16 cellular contexts compared by ENCODE assay signal in genomic region chr3:24704496-24704895, GRCh38.
A peak's percentile ranks its signal among the peaks of the same experiment; 100 is the strongest.
DNase-seq lines count a peak whose midpoint lies in the region; FAIRE-seq and TF ChIP-seq lines count a peak whose summit lies in the region.
"Had no signal": no experiment of that assay in that cellular context is flagged by ENCODE, and none has a peak within 500 bp of the region (broad histone marks: within the 10 kb centered on the region; RNA-seq: fewer than 3 reads in every experiment).

No MANE protein-coding gene starts in this region.

- no peak overlapping the region for H2AFZ ChIP-seq in astrocyte (ENCODE audit: low read depth, low read length)

- no peaks in the 10 kb centered on the region for H4K20me1 ChIP-seq in astrocyte (ENCODE audit: insufficient read depth, low read length)

- peaks cover 4% of the 10 kb centered on the region for H3K4me1 ChIP-seq in astrocyte (ENCODE audit: insufficient read depth, low read length)
- H3K4me1 ChIP-seq: body of pancreas, Peyer's patch, upper lobe of right lung had no signal

- peaks cover 3% of the 10 kb centered on the region for H3K9me3 Mint-ChIP-seq in astrocyte (ENCODE audit: unreplicated experiment)
- H3K9me3 Mint-ChIP-seq: activated CD4-positive, alpha-beta T cell treated with anti-CD3 and anti-CD28 coated beads, Interleukin-2, amount 10 ng/mL, durations not matched to agents 7 days and 5 days; endodermal cell had no signal

- no peak overlapping the region for H3K4me3 ChIP-seq in astrocyte (ENCODE audit: insufficient read depth, low read depth, low read length)
- H3K4me3 ChIP-seq: body of pancreas, Peyer's patch, upper lobe of right lung had no signal

- no peak overlapping the region for H3K9ac ChIP-seq in astrocyte (ENCODE audit: low read length)

- H3K4me2 ChIP-seq in astrocyte (ENCODE audit: low read length), result no peak overlapping the region

- H3K27me3 Mint-ChIP-seq in astrocyte (ENCODE audit: low read depth, unreplicated experiment), result peaks cover 5% of the 10 kb centered on the region
- H3K27me3 Mint-ChIP-seq: activated CD4-positive, alpha-beta T cell treated with anti-CD3 and anti-CD28 coated beads, Interleukin-2, amount 10 ng/mL, durations not matched to agents 7 days and 5 days; T-helper 17 cell had no signal

- DNase-seq in A172 (ENCODE audit: low spot score) (peak; percentile 37), HS-27A (ENCODE audit: low read depth) (peak; percentile 69), astrocyte (ENCODE audit: low read depth) (peak; percentile 56), fibroblast of the conjunctiva (ENCODE audit: low read depth) (peak; percentile 61), Kasumi-1 (lab: John Stamatoyannopoulos, UW) (no peak), midbrain (lab: John Stamatoyannopoulos, UW) (no peak), DMS153 (lab: John Stamatoyannopoulos, UW) (no peak), HEK293T (ENCODE audit: extremely low spot score) (no peak)
- DNase-seq: activated CD4-positive, alpha-beta T cell treated with anti-CD3 and anti-CD28 coated beads, Interleukin-2, amount 10 ng/mL, durations not matched to agents 7 days and 5 days; body of pancreas; endodermal cell; Peyer's patch; stimulated activated CD4-positive, alpha-beta T cell treated with anti-CD3 and anti-CD28 coated beads, Interleukin-2, amount 100 ng/mL, for 24 hours; T-helper 17 cell; upper lobe of right lung had no signal

- CTCF ChIA-PET in HEK293T (lab: Yijun Ruan, JAX), result interaction anchor here (0.6 kb wide), 1 partner anchor 118 kb away, joined by 6 read pairs; no protein-coding TSS in a partner anchor

- POLR2A ChIA-PET in HEK293T (lab: Yijun Ruan, JAX), result no interaction called here

- H3K27me3 ChIP-seq in astrocyte (ENCODE audit: insufficient read depth, low read length), result peaks cover 4% of the 10 kb centered on the region
- H3K27me3 ChIP-seq: body of pancreas, Peyer's patch, upper lobe of right lung had no signal

- no peak overlapping the region for H3K27ac Mint-ChIP-seq in astrocyte (ENCODE audit: unreplicated experiment)
- H3K27ac Mint-ChIP-seq: activated CD4-positive, alpha-beta T cell treated with anti-CD3 and anti-CD28 coated beads, Interleukin-2, amount 10 ng/mL, durations not matched to agents 7 days and 5 days; endodermal cell; T-helper 17 cell had no signal

- H3K36me3 ChIP-seq in astrocyte (ENCODE audit: insufficient read depth, low read length), result no peaks in the 10 kb centered on the region
- H3K36me3 ChIP-seq: Peyer's patch, upper lobe of right lung had no signal

- FAIRE-seq in astrocyte (lab: Jason Lieb, UNC), result no peak
- FAIRE-seq: GM12891 had no signal

- no peaks in the 10 kb centered on the region for H3K4me1 Mint-ChIP-seq in astrocyte (ENCODE audit: low read depth, unreplicated experiment)
- H3K4me1 Mint-ChIP-seq: activated CD4-positive, alpha-beta T cell treated with anti-CD3 and anti-CD28 coated beads, Interleukin-2, amount 10 ng/mL, durations not matched to agents 7 days and 5 days; endodermal cell; T-helper 17 cell had no signal

- TF ChIP-seq CTCF in astrocyte (IDR thresholded peaks at IDR 0.05; ENCODE audit: insufficient read depth, low read depth, low read length), result no peak

- no peaks in the 10 kb centered on the region for H3K9me3 ChIP-seq in astrocyte (ENCODE audit: insufficient read depth, low read depth, low read length)
- H3K9me3 ChIP-seq: body of pancreas, Peyer's patch, upper lobe of right lung had no signal

- no peaks in the 10 kb centered on the region for H3K79me2 ChIP-seq in astrocyte (ENCODE audit: insufficient read depth, low read length)

- H3K27ac ChIP-seq in astrocyte (ENCODE audit: low read depth, low read length), result no peak overlapping the region
- H3K27ac ChIP-seq: body of pancreas, Peyer's patch, upper lobe of right lung had no signal

- H3K36me3 Mint-ChIP-seq in astrocyte (ENCODE audit: low read depth, unreplicated experiment), result no peaks in the 10 kb centered on the region

- H3K4me3 Mint-ChIP-seq in astrocyte (ENCODE audit: unreplicated experiment), result no peak overlapping the region
- H3K4me3 Mint-ChIP-seq: activated CD4-positive, alpha-beta T cell treated with anti-CD3 and anti-CD28 coated beads, Interleukin-2, amount 10 ng/mL, durations not matched to agents 7 days and 5 days; endodermal cell; T-helper 17 cell had no signal

TF ChIP-seq in HEK293T, 16 proteins besides CTCF, POLR2A, EP300 and RAD21:
- TF ChIP-seq FOXK2 (IDR thresholded peaks at IDR 0.05), result no peak
- no peak for TF ChIP-seq ELF4 (IDR thresholded peaks at IDR 0.05)
- TF ChIP-seq FOXM1 (IDR thresholded peaks at IDR 0.05; ENCODE audit: borderline replicate concordance), result no peak
- no peak for TF ChIP-seq TARDBP (IDR thresholded peaks at IDR 0.05)
- no peak for TF ChIP-seq CTBP1 (IDR thresholded peaks at IDR 0.05; ENCODE audit: borderline replicate concordance)
- no peak for TF ChIP-seq FOXA1 (IDR thresholded peaks at IDR 0.05)
- no peak for TF ChIP-seq LEF1 (IDR thresholded peaks at IDR 0.05; ENCODE audit: borderline replicate concordance)
- TF ChIP-seq NFRKB (IDR thresholded peaks at IDR 0.05), result no peak
- TF ChIP-seq PKNOX1 (IDR thresholded peaks at IDR 0.05), result no peak
- TF ChIP-seq BHLHE40 (IDR thresholded peaks at IDR 0.05; ENCODE audit: borderline replicate concordance), result no peak
- TF ChIP-seq ARNT (IDR thresholded peaks at IDR 0.05), result no peak
TF ChIP-seq in HEK293T: peak in this region for 0.

Comparison
In these comparisons a context has a peak if more than half of its experiments do, and no peak if none do; other contexts are left out.
1. DNase-seq: peak in A172 (single experiment), HS-27A (single experiment), astrocyte (single experiment) and fibroblast of the conjunctiva (single experiment); none in Kasumi-1 (0 of 2), midbrain (single experiment), DMS153 (single experiment) and HEK293T (single experiment).